13 cellular contexts compared by ENCODE assay signal in genomic region chr14:71138236-71139057, GRCh38.
A peak's percentile ranks its signal among the peaks of the same experiment; 100 is the strongest.
DNase-seq lines count a peak whose midpoint lies in the region; ATAC-seq lines count a peak whose summit lies in the region.
"Had no signal": no experiment of that assay in that cellular context is flagged by ENCODE, and none has a peak within 500 bp of the region (broad histone marks: within the 10 kb centered on the region; RNA-seq: fewer than 3 reads in every experiment).

No MANE protein-coding gene starts in this region.

- H3K4me1 Mint-ChIP-seq in naive B cell (peaks cover 16 to 28% (median 18%) of the 10 kb centered on the region in 3 donors), T-cell (peaks cover 12 to 25% (median 21%) of the 10 kb centered on the region in 3 donors)

- intact Hi-C loops in head of caudate nucleus (cut with DNase I), result loop anchor here (1.0 kb wide), 1 partner anchor 615 kb away; no protein-coding TSS in a partner anchor

- H3K27me3 Mint-ChIP-seq in naive B cell (peaks cover 0 to 19% (median 4%) of the 10 kb centered on the region in 3 donors), T-cell (no peaks in the 10 kb centered on the region)
- H3K27me3 Mint-ChIP-seq: activated naive CD4-positive, alpha-beta T cell treated with anti-CD3 and anti-CD28 coated beads, Interleukin-2, amount 50 U/mL, for 24 hours had no signal

- H3K36me3 ChIP-seq in NT2/D1 (ENCODE audit: insufficient read depth, insufficient read length, low read length), result no peaks in the 10 kb centered on the region
- H3K36me3 ChIP-seq: cardiac muscle cell had no signal

- H3K4me3 Mint-ChIP-seq in naive B cell, result no peak overlapping the region
- no peak overlapping the region for H3K4me3 Mint-ChIP-seq in T-cell
- H3K4me3 Mint-ChIP-seq: activated naive CD4-positive, alpha-beta T cell treated with anti-CD3 and anti-CD28 coated beads, Interleukin-2, amount 50 U/mL, for 24 hours had no signal

- H3K36me3 Mint-ChIP-seq in naive B cell (peaks cover 0 to 10% of the 10 kb centered on the region in 2 donors), T-cell (no peaks in the 10 kb centered on the region)
- H3K36me3 Mint-ChIP-seq: CD14-positive monocyte had no signal

- ATAC-seq in GM18907 (IDR thresholded peaks at IDR 0.05; ENCODE audit: unreplicated experiment) (peak; percentile 3), naive B cell (ENCODE audit: low read depth in 2 of 2) (peak; percentile 13), T-cell (replicated peaks in 1 of 4) (no peak)

- no peak overlapping the region for H3K4me3 ChIP-seq in NT2/D1 (ENCODE audit: insufficient read length, low read depth)
- H3K4me3 ChIP-seq: cardiac muscle cell, psoas muscle had no signal

- peaks cover 13% of the 10 kb centered on the region; the same call in 1 of the 2 replicates for H3K9me3 ChIP-seq in NT2/D1 (ENCODE audit: insufficient read depth, low read length)
- H3K9me3 ChIP-seq: psoas muscle had no signal

- H3K27ac Mint-ChIP-seq in naive B cell (peak overlapping the region in 1 of 6 donors; percentile 58), T-cell (no peak overlapping the region)
- H3K27ac Mint-ChIP-seq: activated naive CD4-positive, alpha-beta T cell treated with anti-CD3 and anti-CD28 coated beads, Interleukin-2, amount 50 U/mL, for 24 hours had no signal

- POLR2A ChIA-PET in T-cell (lab: Charles Lee), result interaction anchor here in 1 of 2 donors (0.6 kb wide), 1 partner anchor 697 kb away, joined by 3 read pairs; no protein-coding TSS in a partner anchor

- peak overlapping the region; percentile 18 for H3K9ac ChIP-seq in NT2/D1 (ENCODE audit: insufficient read length, low read depth)
- H3K9ac ChIP-seq: KMS-11 had no signal

- no peaks in the 10 kb centered on the region for H3K27me3 ChIP-seq in NT2/D1 (ENCODE audit: insufficient read depth, insufficient read length)
- H3K27me3 ChIP-seq: cardiac muscle cell had no signal

- no peak for DNase-seq in NT2/D1 (ENCODE audit: low read depth, low spot score)
- DNase-seq in cerebellum (ENCODE audit: low spot score), result peak; percentile 63
- DNase-seq in naive B cell, result no peak
- no peak for DNase-seq in stimulated activated CD4-positive, alpha-beta T cell treated with anti-CD3 and anti-CD28 coated beads, Interleukin-2, amount 100 ng/mL, for 24 hours
- DNase-seq in SHP77 (lab: John Stamatoyannopoulos, UW), result no peak
- no peak for DNase-seq in T-cell
- no peak for DNase-seq in head of caudate nucleus

- CTCF ChIA-PET in T-cell (lab: Charles Lee), result interaction anchor here (0.6 to 4.0 kb wide), 12 partner anchors 31 to 717 kb away, joined by 3 to 35 read pairs (median 6); no protein-coding TSS in a partner anchor

- peaks cover 3% of the 10 kb centered on the region for H3K4me1 ChIP-seq in NT2/D1 (ENCODE audit: insufficient read depth, insufficient read length)
- H3K4me1 ChIP-seq: psoas muscle had no signal

- H3K9me3 Mint-ChIP-seq in naive B cell, result peaks cover 0 to 6% (median 0%) of the 10 kb centered on the region in 7 donors
- no peaks in the 10 kb centered on the region for H3K9me3 Mint-ChIP-seq in T-cell
- H3K9me3 Mint-ChIP-seq: activated naive CD4-positive, alpha-beta T cell treated with anti-CD3 and anti-CD28 coated beads, Interleukin-2, amount 50 U/mL, for 24 hours had no signal

Comparison
In these comparisons a context has a peak if more than half of its experiments do, and no peak if none do; other contexts are left out.
1. ATAC-seq: peak in GM18907 (single experiment) and naive B cell (2 of 2); none in T-cell (0 of 4).